ENCODE assay signal across 20 cellular contexts in the genomic region with DNA sequence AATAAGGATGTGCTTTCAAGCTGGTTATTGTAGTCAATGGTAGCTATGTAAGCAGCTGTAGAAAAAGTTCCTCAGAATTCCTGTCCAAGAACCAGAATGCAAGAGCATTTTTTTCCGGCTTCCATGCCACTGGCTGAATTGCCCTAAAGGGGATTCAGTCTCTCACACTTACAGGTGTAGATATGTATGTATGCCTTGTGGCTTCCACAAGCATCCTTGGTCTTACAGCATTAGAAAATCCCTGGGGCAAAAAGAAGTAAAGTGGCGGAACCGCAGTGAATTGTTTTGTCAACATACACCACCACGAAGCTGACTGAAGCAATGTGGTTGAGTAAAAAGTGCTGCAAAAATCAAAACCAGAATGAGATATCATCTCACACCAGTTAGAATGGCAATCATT. TPM values are rescaled to one million over a fixed set of nuclear protein-coding genes. Genes with fewer than 3 reads are reported as not detected.
A peak's percentile ranks its signal among the peaks of the same experiment; 100 is the strongest.
DNase-seq lines count a peak whose midpoint lies in the region; ATAC-seq and TF ChIP-seq lines count a peak whose summit lies in the region.
"Had no signal": no experiment of that assay in that cellular context is flagged by ENCODE, and none has a peak within 500 bp of the region (broad histone marks: within the 10 kb centered on the region; RNA-seq: fewer than 3 reads in every experiment).

No MANE protein-coding gene starts in this region.

- H3K27ac ChIP-seq in SJCRH30: no peak overlapping the region
- no peak overlapping the region for H3K27ac ChIP-seq in mesendoderm (ENCODE audit: low read depth, low read length)
- H3K27ac ChIP-seq in left ventricle myocardium inferior (replicated peaks): no peak overlapping the region
- H3K27ac ChIP-seq in heart left ventricle: no peak overlapping the region

- H2BK5ac ChIP-seq in mesendoderm (ENCODE audit: low read length): no peak overlapping the region

- no peak overlapping the region for H2BK15ac ChIP-seq in mesendoderm (replicated peaks; ENCODE audit: low read depth)

- no peaks in the 10 kb centered on the region for H3K27me3 ChIP-seq in SJCRH30
- no peaks in the 10 kb centered on the region for H3K27me3 ChIP-seq in mesendoderm (ENCODE audit: insufficient read depth, low read length, poor library complexity)
- H3K27me3 ChIP-seq in left ventricle myocardium inferior (ENCODE audit: low read depth): no peaks in the 10 kb centered on the region
- no peaks in the 10 kb centered on the region for H3K27me3 ChIP-seq in heart left ventricle
- H3K27me3 ChIP-seq: BE2C had no signal

- no peak overlapping the region for H3K9ac ChIP-seq in mesendoderm (ENCODE audit: low read length)

- H3K79me2 ChIP-seq in mesendoderm (ENCODE audit: control insufficient read depth, insufficient read depth, low read length): no peaks in the 10 kb centered on the region

- H3K23ac ChIP-seq in mesendoderm (ENCODE audit: low read length): no peak overlapping the region

- H2BK120ac ChIP-seq in mesendoderm (ENCODE audit: low read depth, low read length): no peak overlapping the region

- no CpG with 5 or more reads among the region's 4 CpGs for WGBS in mesendoderm (ENCODE audit: extremely low coverage, insufficient coverage, low lambda C conversion rate)
- WGBS in heart left ventricle, 4 donors: 83 to 98% (median 88%) methylated on average over 4 of the region's 4 CpGs

- H3K9me3 ChIP-seq in SJCRH30 (replicated peaks) (no peaks in the 10 kb centered on the region), left ventricle myocardium inferior (replicated peaks) (peaks cover 5% of the 10 kb centered on the region), heart left ventricle (peaks cover 0 to 8% (median 0%) of the 10 kb centered on the region in 12 donors)
- H3K9me3 ChIP-seq: BE2C had no signal

- ATAC-seq in heart left ventricle: no peak
- ATAC-seq: HCT116 had no signal

- H3K4me3 ChIP-seq in SJCRH30: no peak overlapping the region
- H3K4me3 ChIP-seq in mesendoderm (ENCODE audit: low read length): no peak overlapping the region
- H3K4me3 ChIP-seq in left ventricle myocardium inferior: no peak overlapping the region
- H3K4me3 ChIP-seq in heart left ventricle: no peak overlapping the region

- intact Hi-C loops in left ventricle myocardium inferior (cut with micrococcal nuclease): no loop called here
- intact Hi-C loops in heart left ventricle (cut with DNase I): no loop called here

- no peak overlapping the region for H3K56ac ChIP-seq in mesendoderm (ENCODE audit: low read length)

- H3K4me2 ChIP-seq in mesendoderm (ENCODE audit: low read length): no peak overlapping the region

- H3K4ac ChIP-seq in mesendoderm (ENCODE audit: low read depth, low read length): no peak overlapping the region

- no peak overlapping the region for H4K5ac ChIP-seq in mesendoderm (ENCODE audit: low read length)

- no peaks in the 10 kb centered on the region for H3K4me1 ChIP-seq in SJCRH30
- H3K4me1 ChIP-seq in mesendoderm (ENCODE audit: control insufficient read depth, low read depth, low read length): no peaks in the 10 kb centered on the region
- H3K4me1 ChIP-seq in left ventricle myocardium inferior: no peaks in the 10 kb centered on the region
- H3K4me1 ChIP-seq in heart left ventricle: no peaks in the 10 kb centered on the region
- H3K4me1 ChIP-seq: BE2C had no signal

- peaks cover 22% of the 10 kb centered on the region for H3K36me3 ChIP-seq in SJCRH30
- no peaks in the 10 kb centered on the region for H3K36me3 ChIP-seq in mesendoderm (ENCODE audit: control insufficient read depth, insufficient read depth, low read length)
- H3K36me3 ChIP-seq in left ventricle myocardium inferior: peaks cover 13% of the 10 kb centered on the region
- peaks cover 0 to 20% (median 0%) of the 10 kb centered on the region in 9 donors for H3K36me3 ChIP-seq in heart left ventricle
- H3K36me3 ChIP-seq: BE2C had no signal

- H3K18ac ChIP-seq in mesendoderm (ENCODE audit: low read length): no peak overlapping the region

- TF ChIP-seq CTCF in left ventricle myocardium inferior (IDR thresholded peaks at IDR 0.05; ENCODE audit: borderline replicate concordance) (no peak), heart left ventricle (IDR thresholded peaks at IDR 0.05) (no peak)

- no peak overlapping the region for H2AK5ac ChIP-seq in mesendoderm (ENCODE audit: low read length)

- H4K8ac ChIP-seq in mesendoderm (ENCODE audit: low read depth, low read length): no peak overlapping the region

- no peak for TF ChIP-seq POLR2A in heart left ventricle (IDR thresholded peaks at IDR 0.05)

- DNase-seq in M059J (ENCODE audit: low read depth): peak; percentile 12
- peak; percentile 27 to 58 for DNase-seq in SJCRH30
- peak; percentile 29 for DNase-seq in mesendoderm
- no peak for DNase-seq in LoVo (ENCODE audit: low spot score)
- no peak for DNase-seq in left ventricle myocardium inferior
- no peak for DNase-seq in heart left ventricle
- DNase-seq: ACHN; BE2C; C1 segment of cervical spinal cord; CD4-positive, CD25-positive, alpha-beta regulatory T cell; CD8-positive, alpha-beta memory T cell; COR-L47; DMS153; DMS79; GF-D8; GOT3; H7; HFFc6; IMR-90 had no signal

- H3K79me1 ChIP-seq in mesendoderm (ENCODE audit: low read length): no peaks in the 10 kb centered on the region

RNA-seq across cellular contexts. Expression of gene FANCL, which starts 54.6 kb away (rescaled TPM):
- 52.8 and 97.6 TPM in 2 replicates for total RNA-seq in M059J (2014; rRNA removed; shearing (Covaris generic))
- total RNA-seq in SJCRH30 (2014; rRNA removed; shearing (Covaris generic)): 86.2 and 105 TPM in 2 replicates
- polyA plus RNA-seq in mesendoderm (2013, experiment 1 of 2): 28.7 TPM
- polyA plus RNA-seq in mesendoderm (2013, experiment 2 of 2): 29.1 TPM
- total RNA-seq in left ventricle myocardium inferior (12.0 TPM), heart left ventricle (10 to 100 TPM in 5 of 9 donors, 1 to 10 TPM in 4; 6.3 to 17.5 (median 10.1) TPM)
- polyA plus RNA-seq in heart left ventricle: 1 to 10 TPM; 9.6 to 9.8 TPM

Comparison
In these comparisons a context has a peak if more than half of its experiments do, and no peak if none do; other contexts are left out.
1. DNase-seq: peak in M059J (single experiment), SJCRH30 (2 of 2) and mesendoderm (single experiment); none in LoVo (single experiment), left ventricle myocardium inferior (single experiment) and heart left ventricle (0 of 5).